2 cellular contexts compared by ENCODE assay signal in the genomic region with DNA sequence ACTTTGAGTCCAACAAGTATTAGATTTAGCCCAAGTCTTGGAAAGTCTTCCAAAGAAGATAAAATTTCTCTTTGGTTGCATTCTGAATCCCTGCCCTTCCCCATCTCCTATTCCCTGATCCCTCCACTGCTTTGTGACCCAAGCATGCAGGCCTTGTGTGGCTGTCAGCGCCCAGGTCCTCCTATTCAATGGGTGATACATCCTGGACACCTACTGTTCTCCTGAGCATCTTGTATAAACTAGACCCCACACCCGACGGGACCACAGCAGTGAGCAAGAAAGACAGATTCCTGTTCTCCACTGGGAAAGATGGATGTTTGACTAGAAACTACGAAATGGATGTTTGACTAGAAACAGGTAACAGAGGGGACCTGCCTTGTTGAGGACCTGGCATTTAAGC.
TF ChIP-seq lines count a peak whose summit lies in the region.

No MANE protein-coding gene starts in this region.

TF ChIP-seq in IMR-90, 13 proteins besides CTCF, POLR2A, EP300 and RAD21:
- TF ChIP-seq NFE2L2 (IDR thresholded peaks at IDR 0.05; ENCODE audit: low read depth, low read length) = no peak
- TF ChIP-seq MAFK (IDR thresholded peaks at IDR 0.05; ENCODE audit: low read depth, low read length) = no peak
- TF ChIP-seq BHLHE40 (IDR thresholded peaks at IDR 0.05; ENCODE audit: low read depth, low read length) = no peak
- TF ChIP-seq, protein P1, sequence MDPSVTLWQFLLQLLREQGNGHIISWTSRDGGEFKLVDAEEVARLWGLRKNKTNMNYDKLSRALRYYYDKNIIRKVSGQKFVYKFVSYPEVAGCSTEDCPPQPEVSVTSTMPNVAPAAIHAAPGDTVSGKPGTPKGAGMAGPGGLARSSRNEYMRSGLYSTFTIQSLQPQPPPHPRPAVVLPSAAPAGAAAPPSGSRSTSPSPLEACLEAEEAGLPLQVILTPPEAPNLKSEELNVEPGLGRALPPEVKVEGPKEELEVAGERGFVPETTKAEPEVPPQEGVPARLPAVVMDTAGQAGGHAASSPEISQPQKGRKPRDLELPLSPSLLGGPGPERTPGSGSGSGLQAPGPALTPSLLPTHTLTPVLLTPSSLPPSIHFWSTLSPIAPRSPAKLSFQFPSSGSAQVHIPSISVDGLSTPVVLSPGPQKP (IDR thresholded peaks at IDR 0.05; ENCODE audit: borderline replicate concordance, low read depth, low read length) = no peak
- TF ChIP-seq RCOR1 (IDR thresholded peaks at IDR 0.05; ENCODE audit: insufficient replicate concordance, low read length) = no peak
- TF ChIP-seq RFX5 (IDR thresholded peaks at IDR 0.05; ENCODE audit: low read depth, low read length) = no peak
- TF ChIP-seq MAZ (IDR thresholded peaks at IDR 0.05; ENCODE audit: borderline replicate concordance, low read depth, low read length) = no peak
- TF ChIP-seq CEBPB (IDR thresholded peaks at IDR 0.05; ENCODE audit: low read depth, low read length) = no peak
- TF ChIP-seq CHD1 (IDR thresholded peaks at IDR 0.05; ENCODE audit: low read depth, low read length) = no peak
- TF ChIP-seq USF2 (IDR thresholded peaks at IDR 0.05; ENCODE audit: low read depth, low read length) = no peak
- TF ChIP-seq FOS (IDR thresholded peaks at IDR 0.05; ENCODE audit: low read depth, low read length) = no peak
- TF ChIP-seq MXI1 (IDR thresholded peaks at IDR 0.05; ENCODE audit: borderline replicate concordance, low read depth, low read length) = no peak
- TF ChIP-seq SMC3 (IDR thresholded peaks at IDR 0.05; ENCODE audit: low read depth, low read length) = no peak
TF ChIP-seq in IMR-90: peak in this region for 0.

TF ChIP-seq in H1, 55 proteins besides CTCF, POLR2A, EP300 and RAD21:
- TF ChIP-seq PHF8 (conservative IDR thresholded peaks at IDR 0.05; ENCODE audit: low read depth, low read length) (no peak), KDM4A (IDR thresholded peaks at IDR 0.05; ENCODE audit: low read depth, low read length, severe bottlenecking) (no peak), GABPA (IDR thresholded peaks at IDR 0.05; ENCODE audit: borderline replicate concordance, insufficient read depth, low read length) (no peak), TCF12 (IDR thresholded peaks at IDR 0.05; ENCODE audit: low read depth, low read length) (no peak), SIX5 (IDR thresholded peaks at IDR 0.05; ENCODE audit: low read depth, low read length) (no peak), SP2 (IDR thresholded peaks at IDR 0.05; ENCODE audit: low read length) (no peak), CHD2 (IDR thresholded peaks at IDR 0.05; ENCODE audit: low read length) (no peak), TEAD4 (IDR thresholded peaks at IDR 0.05; ENCODE audit: low read depth, low read length) (no peak), BRCA1 (IDR thresholded peaks at IDR 0.05; ENCODE audit: low read depth, low read length) (no peak), RBBP5 (IDR thresholded peaks at IDR 0.05; ENCODE audit: borderline replicate concordance, low read depth, low read length) (no peak), USF2 (IDR thresholded peaks at IDR 0.05; ENCODE audit: low read length) (no peak), ASH2L (IDR thresholded peaks at IDR 0.05; ENCODE audit: low read length) (no peak), EZH2 (IDR thresholded peaks at IDR 0.05; ENCODE audit: low read depth, low read length, severe bottlenecking) (no peak), KDM1A (IDR thresholded peaks at IDR 0.05; ENCODE audit: borderline replicate concordance, low read length) (no peak)
